ENCODE assay signal across 23 cellular contexts in genomic region chr11:68430801-68431200, GRCh38. TPM values are rescaled to one million over a fixed set of nuclear protein-coding genes. Genes with fewer than 3 reads are reported as not detected.
A peak's percentile ranks its signal among the peaks of the same experiment; 100 is the strongest.
DNase-seq lines count a peak whose midpoint lies in the region; ATAC-seq, FAIRE-seq and TF ChIP-seq lines count a peak whose summit lies in the region.
"Had no signal": no experiment of that assay in that cellular context is flagged by ENCODE, and none has a peak within 500 bp of the region (broad histone marks: within the 10 kb centered on the region; RNA-seq: fewer than 3 reads in every experiment).

No MANE protein-coding gene starts in this region.

- H3K27me3 Mint-ChIP-seq in endothelial cell (ENCODE audit: unreplicated experiment), result peaks cover 11% of the 10 kb centered on the region
- H3K27me3 Mint-ChIP-seq: CD4-positive, alpha-beta T cell; memory B cell had no signal

- H3K9me3 ChIP-seq in small intestine (ENCODE audit: control insufficient read depth, low read depth), result no peaks in the 10 kb centered on the region
- H3K9me3 ChIP-seq: pancreas had no signal

- ATAC-seq in HG03045 (IDR thresholded peaks at IDR 0.05; ENCODE audit: unreplicated experiment), result no peak
- ATAC-seq: natural killer cell, sciatic nerve had no signal

- H3K27ac ChIP-seq in small intestine (ENCODE audit: low read depth in 1 of 2, low read length in 1 of 2), result peak overlapping the region; percentile 55 to 74
- H3K27ac ChIP-seq: breast epithelium, pancreas had no signal

- H3K36me3 ChIP-seq in small intestine (ENCODE audit: control insufficient read depth in 2 of 2, insufficient read depth in 2 of 2, low read length in 2 of 2), result peaks cover 2 to 20% of the 10 kb centered on the region in 2 donors

- peak; percentile 51 for FAIRE-seq in GM12892 (lab: Jason Lieb, UNC)
- FAIRE-seq in small intestine (lab: Jason Lieb, UNC), result no peak
- FAIRE-seq: kidney, pancreas, urothelium cell line had no signal

- peaks cover 40% of the 10 kb centered on the region for H3K36me3 Mint-ChIP-seq in endothelial cell (ENCODE audit: low read depth, unreplicated experiment)

- no peak overlapping the region for H3K27ac Mint-ChIP-seq in endothelial cell (ENCODE audit: unreplicated experiment)
- H3K27ac Mint-ChIP-seq: CD4-positive, alpha-beta T cell; H9; memory B cell; natural killer cell had no signal

- no peak overlapping the region for H3K4me3 ChIP-seq in small intestine (ENCODE audit: low read depth in 1 of 2, low read length in 2 of 2)
- H3K4me3 ChIP-seq: breast epithelium, pancreas had no signal

- no peak for TF ChIP-seq POLR2A in GM12892 (IDR thresholded peaks at IDR 0.05; ENCODE audit: low read depth, low read length)

- peak overlapping the region; percentile 62 for H3K4me3 Mint-ChIP-seq in endothelial cell (ENCODE audit: unreplicated experiment)
- H3K4me3 Mint-ChIP-seq: CD4-positive, alpha-beta T cell; H9; memory B cell; natural killer cell had no signal

- DNase-seq in GM12892 (ENCODE audit: insufficient read length) (no peak), NCI-H2171 (lab: John Stamatoyannopoulos, UW) (peak; percentile 51), endothelial cell (ENCODE audit: low spot score) (no peak), small intestine (peak; percentile 89), iPS-NIHi11 (ENCODE audit: low spot score) (no peak)
- DNase-seq in stimulated activated CD4-positive, alpha-beta T cell treated with anti-CD3 and anti-CD28 coated beads, Interleukin-2, amount 100 ng/mL, for 48 hours, result no peak
- DNase-seq: activated CD4-positive, alpha-beta T cell treated with anti-CD3 and anti-CD28 coated beads for 1 hour; activated naive CD4-positive, alpha-beta T cell treated with Interleukin-2 at 50 U/mL for 16 hours; activated T-cell treated with anti-CD3 and anti-CD28 coated beads, Interleukin-2, amount 50 U/mL, for 1 hour; CD4-positive, alpha-beta T cell; GF-D8; H9; KG1; kidney; natural killer cell; NCI-H146; NCI-H446 treated with DMSO at 0.1 percent for 48 hours; pancreas had no signal

- no peaks in the 10 kb centered on the region for H3K4me1 Mint-ChIP-seq in endothelial cell (ENCODE audit: unreplicated experiment)
- H3K4me1 Mint-ChIP-seq: H9, memory B cell, natural killer cell had no signal

- no peaks in the 10 kb centered on the region for H3K4me1 ChIP-seq in small intestine (ENCODE audit: control insufficient read depth in 2 of 2, insufficient read depth in 1 of 2, low read depth in 1 of 2, low read length in 1 of 2)
- H3K4me1 ChIP-seq: breast epithelium, pancreas had no signal

- H3K9me3 Mint-ChIP-seq in endothelial cell (ENCODE audit: unreplicated experiment), result peaks cover 6% of the 10 kb centered on the region

- H3K27me3 ChIP-seq in small intestine (ENCODE audit: control insufficient read depth in 2 of 2, insufficient read depth in 2 of 2, low read length in 2 of 2), result no peaks in the 10 kb centered on the region
- H3K27me3 ChIP-seq: breast epithelium, pancreas had no signal

- TF ChIP-seq CTCF in endothelial cell (IDR thresholded peaks at IDR 0.05; ENCODE audit: unreplicated experiment), result no peak

- WGBS in small intestine, 3 donors, result 66 to 79% (median 66%) methylated on average over 3 of the region's 3 CpGs

RNA-seq across cellular contexts. Expression of gene PPP6R3, which starts 29.8 kb away (rescaled TPM):
- 49.7 TPM for polyA plus RNA-seq in GM12892 (2012; ENCODE audit: missing spikeins)
- total RNA-seq in endothelial cell (ENCODE audit: unreplicated experiment), result 115 TPM
- polyA plus RNA-seq in small intestine, result 10 to 100 TPM; 30.5 to 39.4 (median 38.7) TPM

Comparison
In these comparisons a context has a peak if more than half of its experiments do, and no peak if none do; other contexts are left out.
1. DNase-seq: peak in NCI-H2171 (single experiment) and small intestine (single experiment); none in GM12892 (single experiment), endothelial cell (single experiment), stimulated activated CD4-positive, alpha-beta T cell treated with anti-CD3 and anti-CD28 coated beads, Interleukin-2, amount 100 ng/mL, for 48 hours (0 of 2) and iPS-NIHi11 (single experiment).